Comparison of ENCODE assay signal across 12 cellular contexts in genomic region chr11:110366234-110366633, GRCh38.
DNase-seq lines count a peak whose midpoint lies in the region; ATAC-seq and TF ChIP-seq lines count a peak whose summit lies in the region.
"Had no signal": no experiment of that assay in that cellular context is flagged by ENCODE, and none has a peak within 500 bp of the region (broad histone marks: within the 10 kb centered on the region; RNA-seq: fewer than 3 reads in every experiment).

No MANE protein-coding gene starts in this region.

- H3K4me1 ChIP-seq in prostate gland (replicated peaks), result no peaks in the 10 kb centered on the region

- ATAC-seq in GM21825 (IDR thresholded peaks at IDR 0.05; ENCODE audit: unreplicated experiment), result no peak
- ATAC-seq: effector memory CD8-positive, alpha-beta T cell; T-cell had no signal

- H3K36me3 ChIP-seq in prostate gland, result no peaks in the 10 kb centered on the region

- H3K27ac Mint-ChIP-seq in endothelial cell (ENCODE audit: unreplicated experiment), result no peak overlapping the region
- H3K27ac Mint-ChIP-seq: effector memory CD8-positive, alpha-beta T cell; T-cell had no signal

- TF ChIP-seq CTCF in prostate gland (IDR thresholded peaks at IDR 0.05) (no peak), endothelial cell (IDR thresholded peaks at IDR 0.05; ENCODE audit: unreplicated experiment) (no peak)

- peaks cover 17% of the 10 kb centered on the region for H3K4me1 Mint-ChIP-seq in endothelial cell (ENCODE audit: unreplicated experiment)
- H3K4me1 Mint-ChIP-seq: T-cell had no signal

- H3K9me3 ChIP-seq in prostate gland, result no peaks in the 10 kb centered on the region

- no peak for TF ChIP-seq POLR2A in prostate gland (IDR thresholded peaks at IDR 0.05)

- H3K27me3 Mint-ChIP-seq in endothelial cell (ENCODE audit: unreplicated experiment), result peaks cover 6% of the 10 kb centered on the region
- H3K27me3 Mint-ChIP-seq: effector memory CD8-positive, alpha-beta T cell; T-cell had no signal

- no peaks in the 10 kb centered on the region for H3K27me3 ChIP-seq in prostate gland (replicated peaks; ENCODE audit: insufficient read depth)

- intact Hi-C loops in prostate gland (cut with DNase I), result no loop called here

- DNase-seq in HK-2 (ENCODE audit: unreplicated experiment) (peak; percentile 2), NCI-H69 (lab: John Stamatoyannopoulos, UW) (peak; percentile 66), fibroblast of peridontal ligament (ENCODE audit: extremely low read depth) (peak; percentile 12), prostate gland (ENCODE audit: low spot score) (peak; percentile 39), inferior parietal cortex (ENCODE audit: extremely low spot score) (no peak), endothelial cell (ENCODE audit: low spot score) (no peak)
- DNase-seq: activated T-cell treated with anti-CD3 and anti-CD28 coated beads, Interleukin-2, amount 50 U/mL, for 1 hour; effector memory CD8-positive, alpha-beta T cell; NCI-H1048; stimulated activated CD4-positive, alpha-beta T cell treated with anti-CD3 and anti-CD28 coated beads, Interleukin-12 subunit alpha, Interleukin-12 subunit beta, amount 100 ng/mL, for 4 hours; T-cell had no signal

- no peak overlapping the region for H3K27ac ChIP-seq in prostate gland

- H3K4me3 ChIP-seq in prostate gland, result no peak overlapping the region

- H3K4me3 Mint-ChIP-seq in endothelial cell (ENCODE audit: unreplicated experiment), result no peak overlapping the region
- H3K4me3 Mint-ChIP-seq: effector memory CD8-positive, alpha-beta T cell; T-cell had no signal

- 33% methylated on average over 5 of the region's 5 CpGs for WGBS in prostate gland

- H3K36me3 Mint-ChIP-seq in endothelial cell (ENCODE audit: low read depth, unreplicated experiment), result no peaks in the 10 kb centered on the region
- H3K36me3 Mint-ChIP-seq: T-cell had no signal

- H3K9me3 Mint-ChIP-seq in endothelial cell (ENCODE audit: unreplicated experiment), result no peaks in the 10 kb centered on the region
- H3K9me3 Mint-ChIP-seq: effector memory CD8-positive, alpha-beta T cell; T-cell had no signal

Comparison
In these comparisons a context has a peak if more than half of its experiments do, and no peak if none do; other contexts are left out.
1. DNase-seq: peak in HK-2 (single experiment), NCI-H69 (single experiment), fibroblast of peridontal ligament (single experiment) and prostate gland (single experiment); none in inferior parietal cortex (single experiment) and endothelial cell (single experiment).